ENCODE assay signal across 20 cellular contexts in the genomic region with DNA sequence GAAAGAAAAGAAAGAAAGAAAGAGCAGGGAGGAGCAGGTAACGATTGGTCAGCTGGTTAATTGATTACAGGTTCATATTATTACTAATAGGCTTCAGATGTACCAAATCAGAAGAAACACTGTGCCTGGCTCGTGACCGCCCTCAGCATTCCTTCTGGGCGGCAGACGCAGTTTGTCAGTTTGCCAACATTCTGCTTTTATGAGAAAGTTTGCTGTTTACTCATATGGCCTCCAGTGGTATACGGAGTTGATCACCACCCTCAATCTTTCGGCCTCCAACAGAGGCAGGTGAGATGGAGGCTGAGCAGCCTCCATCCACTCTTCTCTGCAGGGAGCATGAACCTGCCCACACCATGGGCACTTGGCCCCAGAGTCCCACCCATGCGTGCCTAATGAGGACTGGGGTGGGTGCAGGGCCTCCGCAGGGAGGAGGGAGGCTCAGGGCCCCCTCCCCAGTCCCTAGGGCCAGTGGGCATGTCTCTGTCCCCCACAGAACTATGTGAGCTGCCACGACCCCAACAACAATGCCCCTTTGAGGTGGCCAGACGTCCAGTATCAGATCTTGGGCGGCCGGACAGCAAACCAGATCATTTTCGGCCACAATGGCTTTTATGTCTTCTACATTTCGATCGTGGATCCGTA. TPM values are rescaled to one million over a fixed set of nuclear protein-coding genes. Genes with fewer than 3 reads are reported as not detected.
DNase-seq lines count a peak whose midpoint lies in the region; ATAC-seq, FAIRE-seq and TF ChIP-seq lines count a peak whose summit lies in the region.
"Had no signal": no experiment of that assay in that cellular context is flagged by ENCODE, and none has a peak within 500 bp of the region (broad histone marks: within the 10 kb centered on the region; RNA-seq: fewer than 3 reads in every experiment).

No MANE protein-coding gene starts in this region.

- FAIRE-seq in pancreas (lab: Jason Lieb, UNC), result no peak

- no peak for TF ChIP-seq CTCF in pancreas (IDR thresholded peaks at IDR 0.05)

- H3K9me3 ChIP-seq in pancreas, result no peaks in the 10 kb centered on the region
- H3K9me3 ChIP-seq: colonic mucosa had no signal

- WGBS in pancreas, 2 donors, result 55% methylated on average over 17 of the region's 17 CpGs

- H3K27ac ChIP-seq in epithelial cell of prostate (no peak overlapping the region), pancreas (no peak overlapping the region)
- H3K27ac ChIP-seq: C4-2B, colonic mucosa had no signal

- ATAC-seq in pancreas (peak in 3 of 4 donors; percentile 27 to 50 (median 34)), GM18907 (IDR thresholded peaks at IDR 0.05; ENCODE audit: unreplicated experiment) (no peak)
- ATAC-seq: activated naive CD8-positive, alpha-beta T cell treated with anti-CD3 and anti-CD28 coated beads, Interleukin-2, amount 50 U/mL, for 24 hours; activated T-cell treated with anti-CD3 and anti-CD28 coated beads, Interleukin-2, amount 50 U/mL, for 72 hours; left ventricle myocardium superior had no signal

- H3K4me1 ChIP-seq in pancreas, result no peaks in the 10 kb centered on the region
- H3K4me1 ChIP-seq: colonic mucosa had no signal

- DNase-seq in GM04503 (ENCODE audit: low read depth), result peak; percentile 42
- DNase-seq in RKO (ENCODE audit: low spot score), result peak; percentile 51
- peak; percentile 10 for DNase-seq in epithelial cell of prostate (ENCODE audit: low read depth, low spot score)
- DNase-seq in pancreas, result no peak
- DNase-seq in DMS114 treated with DMSO at 0.1 percent for 48 hours (lab: John Stamatoyannopoulos, UW; ENCODE audit: unreplicated experiment), result no peak
- no peak for DNase-seq in DMS 273 treated with DMSO at 0.1 percent for 48 hours (lab: John Stamatoyannopoulos, UW)
- no peak for DNase-seq in NCI-H1048 (lab: John Stamatoyannopoulos, UW)
- DNase-seq: activated naive CD8-positive, alpha-beta T cell treated with anti-CD3 and anti-CD28 coated beads, Interleukin-2, amount 50 U/mL, for 24 hours; activated T-cell treated with anti-CD3 and anti-CD28 coated beads, Interleukin-2, amount 50 U/mL, for 72 hours; colonic mucosa; DMS79; erythroblast; left ventricle myocardium superior; NCI-H2081; NCI-H748 treated with DMSO at 0.1 percent for 48 hours; SW 1271 had no signal

- H3K27me3 ChIP-seq in pancreas, result no peaks in the 10 kb centered on the region
- H3K27me3 ChIP-seq: colonic mucosa had no signal

- intact Hi-C loops in pancreas (cut with DNase I), result loop anchor here in 1 of 3 donors (10.0 kb wide), 1 partner anchor 249 kb away; no protein-coding TSS in a partner anchor

- H3K36me3 ChIP-seq in pancreas, result no peaks in the 10 kb centered on the region
- H3K36me3 ChIP-seq: colonic mucosa had no signal

- no peak overlapping the region for H3K4me3 ChIP-seq in pancreas
- H3K4me3 ChIP-seq: colonic mucosa had no signal

RNA-seq across cellular contexts. Expression of gene PRR22, which starts 8.8 kb away (rescaled TPM):
- total RNA-seq in pancreas, result 1 to 10 TPM in 5 of 6 donors, under 1 TPM in 1; 0.61 to 3.1 (median 1.5) TPM
- polyA plus RNA-seq in pancreas, result 10 to 100 TPM; 18.7 to 25.9 TPM

RNA-seq across cellular contexts. Expression of gene DUS3L, which starts 15.2 kb away (rescaled TPM):
- total RNA-seq in pancreas, result 10 to 100 TPM; 14.8 to 29.2 (median 20.2) TPM
- polyA plus RNA-seq in pancreas, result 10 to 100 TPM; 61.2 to 66.6 TPM

RNA-seq across cellular contexts. Expression of gene NRTN, which starts 29.1 kb away (rescaled TPM):
- total RNA-seq in pancreas, result 10 to 100 TPM in 4 of 6 donors, 1 to 10 TPM in 2; 5.0 to 15.2 (median 11.5) TPM
- 1 to 10 TPM; 5.0 to 8.5 TPM for polyA plus RNA-seq in pancreas
- total RNA-seq: myocyte had no signal

RNA-seq across cellular contexts. Expression of gene CATSPERD, which starts 55.4 kb away (rescaled TPM):
- total RNA-seq in pancreas, result not detected
- not detected for polyA plus RNA-seq in pancreas
- total RNA-seq: activated T-cell treated with anti-CD3 and anti-CD28 coated beads, Interleukin-2, amount 50 U/mL, for 72 hours; colonic mucosa; left ventricle myocardium superior; myocyte; posterior vena cava had no signal

RNA-seq across cellular contexts. Expression of gene LONP1, which starts 55.8 kb away (rescaled TPM):
- total RNA-seq in pancreas, result 10 to 100 TPM; 23.3 to 56.7 (median 33.1) TPM
- 10 to 100 TPM; 42.5 to 63.9 TPM for polyA plus RNA-seq in pancreas

Comparison
In these comparisons a context has a peak if more than half of its experiments do, and no peak if none do; other contexts are left out.
1. DNase-seq: peak in GM04503 (single experiment), RKO (single experiment) and epithelial cell of prostate (single experiment); none in pancreas (0 of 6), DMS114 treated with DMSO at 0.1 percent for 48 hours (single experiment), DMS 273 treated with DMSO at 0.1 percent for 48 hours (single experiment) and NCI-H1048 (single experiment).